Comparison of ENCODE assay signal across 8 cellular contexts in the genomic region with DNA sequence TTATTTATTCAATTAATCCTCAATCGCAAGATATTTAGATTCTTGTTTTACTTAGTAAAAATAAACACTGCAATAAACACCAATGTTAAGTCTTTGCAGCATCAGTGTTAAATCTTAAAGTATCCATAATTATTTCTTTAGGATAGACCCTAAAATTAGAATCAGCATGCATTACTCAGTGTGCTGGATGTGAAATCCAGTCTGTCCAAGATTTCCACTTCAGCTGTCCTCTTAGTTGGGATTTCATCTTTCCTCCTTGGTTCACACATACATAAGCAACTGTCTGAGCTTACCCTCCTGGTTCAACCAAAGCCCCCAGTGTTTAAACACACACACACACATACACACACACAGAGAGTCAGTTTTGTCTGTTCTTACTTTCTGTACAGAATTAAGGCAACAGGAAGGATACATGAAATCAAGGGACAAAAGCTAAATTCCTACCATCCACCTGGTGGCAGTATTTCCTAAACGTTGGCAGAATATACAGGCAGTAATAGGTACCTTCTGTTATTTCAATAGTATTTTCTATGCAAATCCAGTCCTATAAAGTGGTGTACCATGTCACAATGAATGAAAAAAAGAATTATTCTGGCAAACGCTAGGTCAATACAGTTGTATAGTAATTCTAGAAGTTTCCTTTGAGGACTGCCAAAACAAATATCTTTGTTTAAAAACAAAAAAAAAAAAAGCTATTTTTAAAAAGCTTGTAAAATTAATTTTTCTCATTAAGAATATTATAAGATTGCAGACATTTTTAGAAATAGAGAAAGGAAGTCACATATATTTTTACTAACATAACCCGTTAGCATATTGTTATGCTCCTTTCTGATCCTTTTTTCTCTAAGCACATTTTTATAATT. TPM values are rescaled to one million over a fixed set of nuclear protein-coding genes. Genes with fewer than 3 reads are reported as not detected.
DNase-seq lines count a peak whose midpoint lies in the region; ATAC-seq, FAIRE-seq and TF ChIP-seq lines count a peak whose summit lies in the region.

No MANE protein-coding gene starts in this region.

- CTCF ChIA-PET in activated CD8-positive, alpha-beta T cell treated with anti-CD3 and anti-CD28 coated beads, Interleukin-2, amount 10 ng/mL, durations not matched to agents 7 days and 5 days (lab: Charles Lee), result interaction anchor here (0.6 to 3.8 kb wide), 40 partner anchors 8 to 530 kb away, joined by 3 to 164 read pairs (median 4); a partner anchor contains a TSS

- peak; percentile 53 for DNase-seq in GM12864 (ENCODE audit: low read depth)
- peak; percentile 44 for DNase-seq in HTR-8/SVneo (ENCODE audit: insufficient read length, low spot score)
- DNase-seq in NCI-H82 (lab: John Stamatoyannopoulos, UW), result peak; percentile 91
- DNase-seq in activated CD8-positive, alpha-beta T cell treated with anti-CD3 and anti-CD28 coated beads, Interleukin-2, amount 10 ng/mL, durations not matched to agents 7 days and 5 days, result peak; percentile 72
- DNase-seq in fibroblast of peridontal ligament (ENCODE audit: extremely low read depth), result peak; percentile 89
- DNase-seq in nephron progenitor cell, result peak; percentile 18

- H3K36me3 Mint-ChIP-seq in activated CD8-positive, alpha-beta T cell treated with anti-CD3 and anti-CD28 coated beads, Interleukin-2, amount 10 ng/mL, durations not matched to agents 7 days and 5 days (ENCODE audit: low read depth), result no peaks in the 10 kb centered on the region
- H3K36me3 Mint-ChIP-seq in nephron progenitor cell (ENCODE audit: low read depth), result no peaks in the 10 kb centered on the region

- TF ChIP-seq CTCF in GM12864 (IDR thresholded peaks at IDR 0.05; ENCODE audit: low read depth, low read length, missing control alignments) (peak; percentile 65), nephron progenitor cell (IDR thresholded peaks at IDR 0.05) (peak; percentile 76)

- peak; percentile 98 for FAIRE-seq in A204.1 (lab: Jason Lieb, UNC)
- no peak for FAIRE-seq in HTR-8/SVneo (lab: Jason Lieb, UNC)

- no peak overlapping the region for H3K4me3 Mint-ChIP-seq in activated CD8-positive, alpha-beta T cell treated with anti-CD3 and anti-CD28 coated beads, Interleukin-2, amount 10 ng/mL, durations not matched to agents 7 days and 5 days
- H3K4me3 Mint-ChIP-seq in nephron progenitor cell, result no peak overlapping the region

- peak; percentile 83 for ATAC-seq in activated CD8-positive, alpha-beta T cell treated with anti-CD3 and anti-CD28 coated beads, Interleukin-2, amount 10 ng/mL, durations not matched to agents 7 days and 5 days
- ATAC-seq in GM18498 (IDR thresholded peaks at IDR 0.05; ENCODE audit: unreplicated experiment), result no peak

- no peak overlapping the region for H3K27ac Mint-ChIP-seq in activated CD8-positive, alpha-beta T cell treated with anti-CD3 and anti-CD28 coated beads, Interleukin-2, amount 10 ng/mL, durations not matched to agents 7 days and 5 days
- no peak overlapping the region for H3K27ac Mint-ChIP-seq in nephron progenitor cell

- peaks cover 9% of the 10 kb centered on the region for H3K27me3 Mint-ChIP-seq in activated CD8-positive, alpha-beta T cell treated with anti-CD3 and anti-CD28 coated beads, Interleukin-2, amount 10 ng/mL, durations not matched to agents 7 days and 5 days (ENCODE audit: low read depth)
- H3K27me3 Mint-ChIP-seq in nephron progenitor cell (ENCODE audit: low read depth, poor library complexity), result peaks cover 9% of the 10 kb centered on the region

- peaks cover 6% of the 10 kb centered on the region for H3K4me1 Mint-ChIP-seq in activated CD8-positive, alpha-beta T cell treated with anti-CD3 and anti-CD28 coated beads, Interleukin-2, amount 10 ng/mL, durations not matched to agents 7 days and 5 days (ENCODE audit: low read depth)
- no peaks in the 10 kb centered on the region for H3K4me1 Mint-ChIP-seq in nephron progenitor cell

- no peaks in the 10 kb centered on the region for H3K9me3 Mint-ChIP-seq in activated CD8-positive, alpha-beta T cell treated with anti-CD3 and anti-CD28 coated beads, Interleukin-2, amount 10 ng/mL, durations not matched to agents 7 days and 5 days (ENCODE audit: insufficient read depth)
- H3K9me3 Mint-ChIP-seq in nephron progenitor cell, result no peaks in the 10 kb centered on the region

- POLR2A ChIA-PET in activated CD8-positive, alpha-beta T cell treated with anti-CD3 and anti-CD28 coated beads, Interleukin-2, amount 10 ng/mL, durations not matched to agents 7 days and 5 days (lab: Charles Lee), result interaction anchor here (1.3 kb wide), 1 partner anchor 127 kb away, joined by 4 read pairs; no protein-coding TSS in a partner anchor

- no peak overlapping the region for H3K4me3 ChIP-seq in GM12864 (ENCODE audit: low read depth, low read length)

RNA-seq across cellular contexts. Expression of a gene that starts 27.3 kb away (rescaled TPM):
- 1 to 10 TPM; 6.8 to 9.2 TPM for total RNA-seq in activated CD8-positive, alpha-beta T cell treated with anti-CD3 and anti-CD28 coated beads, Interleukin-2, amount 10 ng/mL, durations not matched to agents 7 days and 5 days

RNA-seq across cellular contexts. Expression of a gene that starts 31.4 kb away (rescaled TPM):
- not detected for total RNA-seq in activated CD8-positive, alpha-beta T cell treated with anti-CD3 and anti-CD28 coated beads, Interleukin-2, amount 10 ng/mL, durations not matched to agents 7 days and 5 days

Comparison
In these comparisons a context has a peak if more than half of its experiments do, and no peak if none do; other contexts are left out.
1. DNase-seq: peak in every context shown above with its lines; median percentile 91 in NCI-H82; 89 in fibroblast of peridontal ligament; 72 in activated CD8-positive, alpha-beta T cell treated with anti-CD3 and anti-CD28 coated beads, Interleukin-2, amount 10 ng/mL, durations not matched to agents 7 days and 5 days; 53 in GM12864; 44 in HTR-8/SVneo; 18 in nephron progenitor cell.